In genomic region chr11:15800121-15800800, GRCh38 we compare ENCODE assay signal across 11 cellular contexts.
A peak's percentile ranks its signal among the peaks of the same experiment; 100 is the strongest.
DNase-seq lines count a peak whose midpoint lies in the region; ATAC-seq, FAIRE-seq and TF ChIP-seq lines count a peak whose summit lies in the region.
"Had no signal": no experiment of that assay in that cellular context is flagged by ENCODE, and none has a peak within 500 bp of the region (broad histone marks: within the 10 kb centered on the region; RNA-seq: fewer than 3 reads in every experiment).

No MANE protein-coding gene starts in this region.

- H3K9me3 ChIP-seq in adrenal gland (replicated peaks in 1 of 3), result no peaks in the 10 kb centered on the region
- H3K9me3 ChIP-seq in keratinocyte (ENCODE audit: control insufficient read depth, low read depth, low read length), result no peaks in the 10 kb centered on the region
- H3K9me3 ChIP-seq in thyroid gland, result no peaks in the 10 kb centered on the region
- H3K9me3 ChIP-seq: BLaER1 had no signal

- no peaks in the 10 kb centered on the region for H3K36me3 Mint-ChIP-seq in activated CD4-positive, alpha-beta memory T cell treated with anti-CD3 and anti-CD28 coated beads for 36 hours
- H3K36me3 Mint-ChIP-seq in activated CD4-positive, alpha-beta memory T cell treated with anti-CD3 and anti-CD28 coated beads, Interleukin-2, amount 10 ng/mL, durations not matched to agents 7 days and 5 days (ENCODE audit: low read depth), result no peaks in the 10 kb centered on the region

- no peaks in the 10 kb centered on the region for H3K27me3 ChIP-seq in adrenal gland
- H3K27me3 ChIP-seq in keratinocyte (ENCODE audit: control insufficient read depth, extremely low read depth, insufficient read depth, low read length), result no peaks in the 10 kb centered on the region
- H3K27me3 ChIP-seq in thyroid gland, result no peaks in the 10 kb centered on the region
- H3K27me3 ChIP-seq: BLaER1 had no signal

- no peak overlapping the region for H3K4me3 Mint-ChIP-seq in activated CD4-positive, alpha-beta memory T cell treated with anti-CD3 and anti-CD28 coated beads for 36 hours
- H3K4me3 Mint-ChIP-seq in activated CD4-positive, alpha-beta memory T cell treated with anti-CD3 and anti-CD28 coated beads, Interleukin-2, amount 10 ng/mL, durations not matched to agents 7 days and 5 days, result no peak overlapping the region
- H3K4me3 Mint-ChIP-seq: central memory CD8-positive, alpha-beta T cell had no signal

- POLR2A ChIA-PET in activated CD4-positive, alpha-beta memory T cell treated with anti-CD3 and anti-CD28 coated beads for 36 hours (lab: Charles Lee), result interaction anchor here (1.0 to 1.2 kb wide), 2 partner anchors 16 to 18 kb away, joined by 5 to 6 read pairs; no protein-coding TSS in a partner anchor
- POLR2A ChIA-PET in activated CD4-positive, alpha-beta memory T cell treated with anti-CD3 and anti-CD28 coated beads, Interleukin-2, amount 10 ng/mL, durations not matched to agents 7 days and 5 days (lab: Charles Lee), result no interaction called here

- no peaks in the 10 kb centered on the region for H4K20me1 ChIP-seq in keratinocyte (ENCODE audit: control insufficient read depth, extremely low read depth, insufficient read depth, low read length)
- H4K20me1 ChIP-seq: BLaER1 had no signal

- no peaks in the 10 kb centered on the region for H3K36me3 ChIP-seq in adrenal gland (replicated peaks in 1 of 2)
- no peaks in the 10 kb centered on the region for H3K36me3 ChIP-seq in keratinocyte (ENCODE audit: control insufficient read depth in 2 of 2, extremely low read depth in 1 of 2, insufficient read depth in 2 of 2, low read length in 2 of 2)
- no peaks in the 10 kb centered on the region for H3K36me3 ChIP-seq in thyroid gland
- H3K36me3 ChIP-seq: BLaER1 had no signal

- H3K27ac ChIP-seq in adrenal gland (peak overlapping the region in 2 of 5 donors; percentile 41 to 64), keratinocyte (ENCODE audit: control insufficient read depth, insufficient read depth, low read length) (no peak overlapping the region), thyroid gland (no peak overlapping the region)
- H3K27ac ChIP-seq: BLaER1 had no signal

- H3K27me3 Mint-ChIP-seq in activated CD4-positive, alpha-beta memory T cell treated with anti-CD3 and anti-CD28 coated beads for 36 hours, result no peaks in the 10 kb centered on the region
- no peaks in the 10 kb centered on the region for H3K27me3 Mint-ChIP-seq in activated CD4-positive, alpha-beta memory T cell treated with anti-CD3 and anti-CD28 coated beads, Interleukin-2, amount 10 ng/mL, durations not matched to agents 7 days and 5 days
- H3K27me3 Mint-ChIP-seq: central memory CD8-positive, alpha-beta T cell had no signal

- intact Hi-C loops in activated CD4-positive, alpha-beta memory T cell treated with anti-CD3 and anti-CD28 coated beads for 36 hours (cut with micrococcal nuclease), result loop anchor here (1.0 to 2.0 kb wide), 2 partner anchors 16 to 713 kb away; no protein-coding TSS in a partner anchor
- intact Hi-C loops in adrenal gland (cut with DNase I) (no loop called here), thyroid gland (cut with DNase I) (no loop called here)

- ATAC-seq in GM18909 (IDR thresholded peaks at IDR 0.05; ENCODE audit: poor library complexity, unreplicated experiment), result no peak
- ATAC-seq: Panc1 had no signal

- H3K4me1 ChIP-seq in adrenal gland (replicated peaks in 1 of 2), result no peaks in the 10 kb centered on the region
- H3K4me1 ChIP-seq in keratinocyte (ENCODE audit: control insufficient read depth, extremely low read depth, insufficient read depth, low read length), result peaks cover 11% of the 10 kb centered on the region
- H3K4me1 ChIP-seq in thyroid gland, result peaks cover 0 to 3% of the 10 kb centered on the region in 2 donors
- H3K4me1 ChIP-seq: BLaER1 had no signal

- H3K4me3 ChIP-seq in adrenal gland (no peak overlapping the region), keratinocyte (ENCODE audit: control insufficient read depth in 2 of 3, extremely low read depth in 1 of 3, insufficient read depth in 2 of 3, low read depth in 1 of 3, low read length in 3 of 3) (no peak overlapping the region), thyroid gland (replicated peaks in 1 of 3) (no peak overlapping the region)
- H3K4me3 ChIP-seq: BLaER1 had no signal

- H3K9me3 Mint-ChIP-seq in activated CD4-positive, alpha-beta memory T cell treated with anti-CD3 and anti-CD28 coated beads for 36 hours, result no peaks in the 10 kb centered on the region
- peaks cover 3% of the 10 kb centered on the region for H3K9me3 Mint-ChIP-seq in activated CD4-positive, alpha-beta memory T cell treated with anti-CD3 and anti-CD28 coated beads, Interleukin-2, amount 10 ng/mL, durations not matched to agents 7 days and 5 days

- DNase-seq in activated CD4-positive, alpha-beta memory T cell treated with anti-CD3 and anti-CD28 coated beads for 36 hours, result peak; percentile 43
- no peak for DNase-seq in activated CD4-positive, alpha-beta memory T cell treated with anti-CD3 and anti-CD28 coated beads, Interleukin-2, amount 10 ng/mL, durations not matched to agents 7 days and 5 days
- DNase-seq in adrenal gland (peak; percentile 25 to 62 (median 57)), keratinocyte (ENCODE audit: low read depth, low spot score) (no peak), thyroid gland (peak; percentile 12 to 19), NCI-H1694 (lab: John Stamatoyannopoulos, UW) (no peak)
- no peak for DNase-seq in activated naive CD4-positive, alpha-beta T cell treated with anti-CD3 and anti-CD28 coated beads, Interleukin-2, amount 50 U/mL, for 16 hours

- peak overlapping the region; percentile 88 for H3K27ac Mint-ChIP-seq in activated CD4-positive, alpha-beta memory T cell treated with anti-CD3 and anti-CD28 coated beads for 36 hours
- no peak overlapping the region for H3K27ac Mint-ChIP-seq in activated CD4-positive, alpha-beta memory T cell treated with anti-CD3 and anti-CD28 coated beads, Interleukin-2, amount 10 ng/mL, durations not matched to agents 7 days and 5 days

- TF ChIP-seq POLR2A in adrenal gland (IDR thresholded peaks at IDR 0.05), result no peak
- TF ChIP-seq POLR2A in thyroid gland (IDR thresholded peaks at IDR 0.05), result no peak

- no peaks in the 10 kb centered on the region for H3K9me1 ChIP-seq in keratinocyte (ENCODE audit: control insufficient read depth, extremely low read depth, insufficient read depth, low read length)

- CTCF ChIA-PET in activated CD4-positive, alpha-beta memory T cell treated with anti-CD3 and anti-CD28 coated beads for 36 hours (lab: Charles Lee), result no interaction called here
- CTCF ChIA-PET in activated CD4-positive, alpha-beta memory T cell treated with anti-CD3 and anti-CD28 coated beads, Interleukin-2, amount 10 ng/mL, durations not matched to agents 7 days and 5 days (lab: Charles Lee), result no interaction called here

- WGBS in adrenal gland, 4 donors, result 75 to 80% (median 78%) methylated on average over 4 of the region's 4 CpGs
- 63 to 74% methylated on average over 4 of the region's 4 CpGs for WGBS in thyroid gland, 2 donors

- peaks cover 24% of the 10 kb centered on the region for H3K4me1 Mint-ChIP-seq in activated CD4-positive, alpha-beta memory T cell treated with anti-CD3 and anti-CD28 coated beads for 36 hours (ENCODE audit: low read depth)
- peaks cover 5% of the 10 kb centered on the region for H3K4me1 Mint-ChIP-seq in activated CD4-positive, alpha-beta memory T cell treated with anti-CD3 and anti-CD28 coated beads, Interleukin-2, amount 10 ng/mL, durations not matched to agents 7 days and 5 days
- H3K4me1 Mint-ChIP-seq: central memory CD8-positive, alpha-beta T cell had no signal

- H2AFZ ChIP-seq in keratinocyte (ENCODE audit: control insufficient read depth, low read length), result no peak overlapping the region

- dilution Hi-C loops in keratinocyte (cut with MboI; ENCODE audit: extremely low pct_ligation_motif_present, low sequenced_read_pairs), result no loop called here

- no peak overlapping the region for H3K4me2 ChIP-seq in keratinocyte (ENCODE audit: control insufficient read depth, extremely low read depth, insufficient read depth, low read depth, low read length)
- H3K4me2 ChIP-seq: BLaER1 had no signal

- TF ChIP-seq CTCF in adrenal gland (IDR thresholded peaks at IDR 0.05), result no peak
- TF ChIP-seq CTCF in keratinocyte (optimal IDR thresholded peaks at IDR 0.05 in 1 of 3, IDR thresholded peaks at IDR 0.05 in 1 of 3, conservative IDR thresholded peaks at IDR 0.05 in 1 of 3; ENCODE audit: extremely low read depth in 1 of 3, insufficient read depth in 2 of 3, low read length in 3 of 3), result no peak
- no peak for TF ChIP-seq CTCF in thyroid gland (IDR thresholded peaks at IDR 0.05)

- no peaks in the 10 kb centered on the region for H3K79me2 ChIP-seq in keratinocyte (ENCODE audit: control insufficient read depth, insufficient read depth, low read length)

- peak; percentile 96 for FAIRE-seq in keratinocyte (lab: Jason Lieb, UNC)

- no peak overlapping the region for H3K9ac ChIP-seq in keratinocyte (ENCODE audit: control insufficient read depth, extremely low read depth, insufficient read depth, low read length)
- H3K9ac ChIP-seq: BLaER1 had no signal

Comparison
In these comparisons a context has a peak if more than half of its experiments do, and no peak if none do; other contexts are left out.
1. DNase-seq: peak in activated CD4-positive, alpha-beta memory T cell treated with anti-CD3 and anti-CD28 coated beads for 36 hours (single experiment), adrenal gland (7 of 7) and thyroid gland (2 of 2); none in activated CD4-positive, alpha-beta memory T cell treated with anti-CD3 and anti-CD28 coated beads, Interleukin-2, amount 10 ng/mL, durations not matched to agents 7 days and 5 days (single experiment), keratinocyte (single experiment), NCI-H1694 (single experiment) and activated naive CD4-positive, alpha-beta T cell treated with anti-CD3 and anti-CD28 coated beads, Interleukin-2, amount 50 U/mL, for 16 hours (single experiment).